Comparison of ENCODE assay signal across 1 cellular context in the genomic region with DNA sequence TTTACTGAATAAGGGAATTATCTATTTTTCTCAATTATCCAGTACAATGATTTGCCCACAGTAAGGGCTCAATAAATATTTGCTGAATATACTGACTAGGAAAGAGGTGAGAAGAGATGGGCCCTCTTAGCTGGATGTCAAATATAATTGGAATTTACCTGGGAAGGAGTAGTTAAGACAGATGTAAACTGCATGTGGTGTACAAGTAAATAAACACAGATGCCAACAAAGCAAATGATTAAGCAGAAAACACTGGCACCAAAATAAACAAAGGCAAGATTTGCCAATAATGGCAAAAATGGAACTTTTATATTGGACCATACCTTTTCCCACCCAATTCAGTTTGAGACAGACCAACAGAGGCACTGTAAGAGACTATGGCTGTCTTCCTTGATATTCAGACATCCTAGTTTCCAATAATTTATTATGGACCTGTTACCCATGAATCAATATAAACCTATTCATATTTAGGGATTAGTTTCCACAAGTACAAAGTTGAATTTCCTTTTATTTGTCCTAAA.
TF ChIP-seq lines count a peak whose summit lies in the region.

No MANE protein-coding gene starts in this region.

TF ChIP-seq in SK-N-SH treated with all-trans-retinoic acid at 6 μM for 48 hours, 23 proteins besides CTCF, POLR2A, EP300 and RAD21 (continued from another document):
- TF ChIP-seq, protein P1, sequence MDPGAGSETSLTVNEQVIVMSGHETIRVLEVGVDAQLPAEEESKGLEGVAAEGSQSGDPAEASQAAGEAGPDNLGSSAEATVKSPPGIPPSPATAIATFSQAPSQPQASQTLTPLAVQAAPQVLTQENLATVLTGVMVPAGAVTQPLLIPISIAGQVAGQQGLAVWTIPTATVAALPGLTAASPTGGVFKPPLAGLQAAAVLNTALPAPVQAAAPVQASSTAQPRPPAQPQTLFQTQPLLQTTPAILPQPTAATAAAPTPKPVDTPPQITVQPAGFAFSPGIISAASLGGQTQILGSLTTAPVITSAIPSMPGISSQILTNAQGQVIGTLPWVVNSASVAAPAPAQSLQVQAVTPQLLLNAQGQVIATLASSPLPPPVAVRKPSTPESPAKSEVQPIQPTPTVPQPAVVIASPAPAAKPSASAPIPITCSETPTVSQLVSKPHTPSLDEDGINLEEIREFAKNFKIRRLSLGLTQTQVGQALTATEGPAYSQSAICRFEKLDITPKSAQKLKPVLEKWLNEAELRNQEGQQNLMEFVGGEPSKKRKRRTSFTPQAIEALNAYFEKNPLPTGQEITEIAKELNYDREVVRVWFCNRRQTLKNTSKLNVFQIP (CRISPR knock-in tag; IDR thresholded peaks at IDR 0.05; ENCODE audit: borderline replicate concordance, low read depth), result no peak
